Comparison of ENCODE assay signal across 12 cellular contexts in the genomic region with DNA sequence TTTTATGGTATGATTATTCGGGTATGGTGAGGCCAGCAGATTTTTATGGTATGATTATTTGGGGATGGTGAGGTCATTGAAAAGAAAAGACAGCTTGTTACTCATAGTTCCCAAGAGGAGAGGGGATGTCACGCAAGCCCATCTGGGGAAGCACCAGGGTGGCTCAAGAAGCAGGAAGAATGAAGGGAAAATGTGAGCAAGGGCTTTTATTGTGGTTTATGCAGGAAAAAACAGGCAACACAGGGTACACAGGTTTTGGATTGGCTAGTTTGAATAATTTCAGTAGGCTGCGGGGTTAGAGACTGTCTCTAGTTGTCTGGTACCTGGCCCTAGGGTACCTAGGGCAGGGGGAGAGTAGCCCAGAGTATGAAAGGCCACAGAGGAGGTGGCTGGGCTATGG. TPM values are rescaled to one million over a fixed set of nuclear protein-coding genes. Genes with fewer than 3 reads are reported as not detected.
A peak's percentile ranks its signal among the peaks of the same experiment; 100 is the strongest.
DNase-seq lines count a peak whose midpoint lies in the region; ATAC-seq and TF ChIP-seq lines count a peak whose summit lies in the region.
"Had no signal": no experiment of that assay in that cellular context is flagged by ENCODE, and none has a peak within 500 bp of the region (broad histone marks: within the 10 kb centered on the region; RNA-seq: fewer than 3 reads in every experiment).

No MANE protein-coding gene starts in this region.

- no peak for ATAC-seq in heart left ventricle

- H3K4me1 ChIP-seq in heart left ventricle: peaks cover 0 to 54% (median 22%) of the 10 kb centered on the region in 12 donors
- peaks cover 31% of the 10 kb centered on the region for H3K4me1 ChIP-seq in SJSA1 (replicated peaks)
- H3K4me1 ChIP-seq in esophagus squamous epithelium: peaks cover 0 to 22% (median 9%) of the 10 kb centered on the region in 3 donors
- H3K4me1 ChIP-seq in colonic mucosa: no peaks in the 10 kb centered on the region
- H3K4me1 ChIP-seq: Peyer's patch had no signal

- H3K36me3 ChIP-seq in heart left ventricle (peaks cover 0 to 45% (median 9%) of the 10 kb centered on the region in 9 donors), SJSA1 (peaks cover 30% of the 10 kb centered on the region), esophagus squamous epithelium (peaks cover 0 to 29% (median 0%) of the 10 kb centered on the region in 3 donors), colonic mucosa (no peaks in the 10 kb centered on the region)

- peak overlapping the region in 9 of 12 donors; percentile 5 to 54 (median 41) for H3K27ac ChIP-seq in heart left ventricle
- peak overlapping the region; percentile 78 for H3K27ac ChIP-seq in SJSA1
- peak overlapping the region; percentile 12 to 67 (median 54) for H3K27ac ChIP-seq in esophagus squamous epithelium
- H3K27ac ChIP-seq in colonic mucosa: no peak overlapping the region
- H3K27ac ChIP-seq: Peyer's patch had no signal

- H3K9ac ChIP-seq in colonic mucosa (ENCODE audit: low read depth in 2 of 2, low read length in 2 of 2): no peak overlapping the region

- TF ChIP-seq CTCF in heart left ventricle (IDR thresholded peaks at IDR 0.05) (no peak), esophagus squamous epithelium (IDR thresholded peaks at IDR 0.05) (no peak), colonic mucosa (IDR thresholded peaks at IDR 0.05) (no peak)

- H3K9me3 ChIP-seq in heart left ventricle (peaks cover 0 to 6% (median 0%) of the 10 kb centered on the region in 12 donors), SJSA1 (replicated peaks) (no peaks in the 10 kb centered on the region), esophagus squamous epithelium (no peaks in the 10 kb centered on the region), colonic mucosa (no peaks in the 10 kb centered on the region)
- H3K9me3 ChIP-seq: Peyer's patch, stomach had no signal

- 84 to 93% (median 88%) methylated on average over 3 of the region's 3 CpGs for WGBS in heart left ventricle, 4 donors
- WGBS in esophagus squamous epithelium, 2 donors: 57 to 97% methylated on average over 3 of the region's 3 CpGs

- intact Hi-C loops in heart left ventricle (cut with DNase I): no loop called here
- intact Hi-C loops in cardiac septum (cut with DNase I): loop anchor here (10.0 kb wide), 1 partner anchor 189 kb away; no protein-coding TSS in a partner anchor
- intact Hi-C loops in esophagus squamous epithelium (cut with DNase I): no loop called here
- intact Hi-C loops in colonic mucosa (cut with DNase I): no loop called here

- DNase-seq in heart left ventricle (no peak), cardiac septum (ENCODE audit: low spot score) (no peak), SJSA1 (ENCODE audit: low read depth in 1 of 2, low spot score in 2 of 2) (peak; percentile 60 to 65), esophagus squamous epithelium (lab: John Stamatoyannopoulos, UW) (no peak), stromal cell of bone marrow (ENCODE audit: low read depth) (peak; percentile 89), RPMI8226 (no peak), DMS114 treated with DMSO at 0.1 percent for 48 hours (lab: John Stamatoyannopoulos, UW; ENCODE audit: unreplicated experiment) (no peak), colonic mucosa (no peak)
- DNase-seq: CD4-positive, alpha-beta T cell; NCI-H187 treated with DMSO at 0.1 percent for 48 hours; Peyer's patch; stomach had no signal

- H3K27me3 ChIP-seq in heart left ventricle: no peaks in the 10 kb centered on the region
- H3K27me3 ChIP-seq in SJSA1 (replicated peaks): no peaks in the 10 kb centered on the region
- no peaks in the 10 kb centered on the region for H3K27me3 ChIP-seq in esophagus squamous epithelium
- H3K27me3 ChIP-seq in colonic mucosa: no peaks in the 10 kb centered on the region
- H3K27me3 ChIP-seq: Peyer's patch, stomach had no signal

- TF ChIP-seq POLR2A in heart left ventricle (IDR thresholded peaks at IDR 0.05) (no peak), esophagus squamous epithelium (IDR thresholded peaks at IDR 0.05) (no peak)

- no peak overlapping the region for H3K4me3 ChIP-seq in heart left ventricle
- no peak overlapping the region for H3K4me3 ChIP-seq in SJSA1
- H3K4me3 ChIP-seq in esophagus squamous epithelium: no peak overlapping the region
- no peak overlapping the region for H3K4me3 ChIP-seq in colonic mucosa
- H3K4me3 ChIP-seq: Peyer's patch, stomach had no signal

RNA-seq across cellular contexts. Expression of gene DGKI, which starts 26.8 kb away (rescaled TPM):
- 1 to 10 TPM in 6 of 9 donors, under 1 TPM in 3; 0.40 to 4.6 (median 1.2) TPM for total RNA-seq in heart left ventricle
- under 1 TPM; 0.36 to 0.42 TPM for polyA plus RNA-seq in heart left ventricle
- total RNA-seq in cardiac septum: 7.5 TPM
- total RNA-seq in SJSA1 (2014; rRNA removed; shearing (Covaris generic)): 1.6 and 2.9 TPM in 2 replicates
- total RNA-seq in esophagus squamous epithelium: 1 to 10 TPM in 2 of 4 donors, under 1 TPM in 1, not detected in 1; 0.44 to 1.1 (median 1.0) TPM
- under 1 TPM; 0.35 to 0.67 TPM for total RNA-seq in colonic mucosa
- total RNA-seq: CD4-positive, alpha-beta T cell had no signal

Comparison
In these comparisons a context has a peak if more than half of its experiments do, and no peak if none do; other contexts are left out.
1. DNase-seq: peak in SJSA1 (2 of 2) and stromal cell of bone marrow (single experiment); none in heart left ventricle (0 of 5), cardiac septum (single experiment), esophagus squamous epithelium (single experiment), RPMI8226 (single experiment), DMS114 treated with DMSO at 0.1 percent for 48 hours (single experiment) and colonic mucosa (single experiment).